In genomic region chrX:53056292-53056691, GRCh38 we compare ENCODE assay signal across 1 cellular context.
TF ChIP-seq lines count a peak whose summit lies in the region.

No MANE protein-coding gene starts in this region.

TF ChIP-seq in GM12878, 131 proteins besides CTCF, POLR2A, EP300 and RAD21:
- no peak for TF ChIP-seq MYC (IDR thresholded peaks at IDR 0.05; ENCODE audit: insufficient read depth, insufficient read length, insufficient replicate concordance, low read length, severe bottlenecking)
- TF ChIP-seq, protein P1, sequence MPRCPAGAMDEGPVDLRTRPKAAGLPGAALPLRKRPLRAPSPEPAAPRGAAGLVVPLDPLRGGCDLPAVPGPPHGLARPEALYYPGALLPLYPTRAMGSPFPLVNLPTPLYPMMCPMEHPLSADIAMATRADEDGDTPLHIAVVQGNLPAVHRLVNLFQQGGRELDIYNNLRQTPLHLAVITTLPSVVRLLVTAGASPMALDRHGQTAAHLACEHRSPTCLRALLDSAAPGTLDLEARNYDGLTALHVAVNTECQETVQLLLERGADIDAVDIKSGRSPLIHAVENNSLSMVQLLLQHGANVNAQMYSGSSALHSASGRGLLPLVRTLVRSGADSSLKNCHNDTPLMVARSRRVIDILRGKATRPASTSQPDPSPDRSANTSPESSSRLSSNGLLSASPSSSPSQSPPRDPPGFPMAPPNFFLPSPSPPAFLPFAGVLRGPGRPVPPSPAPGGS (IDR thresholded peaks at IDR 0.05; ENCODE audit: borderline replicate concordance, insufficient read depth, low read depth, low read length, poor library complexity, severe bottlenecking) = peak; percentile 72
